Comparison of ENCODE assay signal across 1 cellular context in the genomic region with DNA sequence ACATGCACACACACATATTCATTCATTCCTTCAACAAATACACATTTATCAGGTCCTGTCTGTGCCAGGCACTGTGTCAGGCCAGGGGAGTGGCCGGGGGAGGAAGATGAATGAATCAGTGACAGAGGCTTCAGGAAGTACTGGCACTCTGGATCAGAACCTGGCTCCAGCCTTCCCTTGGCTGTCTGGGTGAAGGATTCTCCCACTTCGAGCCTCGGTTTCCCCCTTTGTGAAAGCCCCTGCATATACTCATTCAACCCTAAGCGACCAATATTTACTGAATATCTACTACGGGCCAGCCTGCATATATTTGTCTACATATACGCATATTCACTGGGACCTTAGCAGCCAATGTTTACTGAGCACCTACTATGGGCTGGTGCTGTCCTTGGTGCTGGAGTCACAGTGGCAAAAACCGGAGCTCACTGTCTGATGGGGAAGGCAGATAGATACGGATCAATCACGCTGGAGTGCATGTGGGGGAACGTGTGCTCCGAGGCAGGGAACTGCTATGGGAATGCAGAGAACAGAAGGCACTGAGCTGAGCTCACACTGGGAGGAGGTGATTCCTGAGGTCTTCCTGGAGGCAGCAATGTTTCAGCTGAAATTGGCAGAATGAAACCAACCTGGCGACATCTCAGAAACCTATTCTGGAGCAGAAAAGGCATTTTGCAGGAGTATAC.
TF ChIP-seq lines count a peak whose summit lies in the region.

No MANE protein-coding gene starts in this region.

TF ChIP-seq in endothelial cell of umbilical vein, 7 proteins besides CTCF, POLR2A, EP300 and RAD21:
- no peak for TF ChIP-seq MAX (IDR thresholded peaks at IDR 0.05; ENCODE audit: insufficient read depth, insufficient read length)
- no peak for TF ChIP-seq MYC (IDR thresholded peaks at IDR 0.05; ENCODE audit: low read depth, low read length)
- TF ChIP-seq JUN (IDR thresholded peaks at IDR 0.05; ENCODE audit: borderline replicate concordance, insufficient read depth, insufficient read length, low read depth) = no peak
- no peak for TF ChIP-seq POLR2AphosphoS5 (IDR thresholded peaks at IDR 0.05; ENCODE audit: insufficient read depth, low read depth, low read length)
